In the genomic region with DNA sequence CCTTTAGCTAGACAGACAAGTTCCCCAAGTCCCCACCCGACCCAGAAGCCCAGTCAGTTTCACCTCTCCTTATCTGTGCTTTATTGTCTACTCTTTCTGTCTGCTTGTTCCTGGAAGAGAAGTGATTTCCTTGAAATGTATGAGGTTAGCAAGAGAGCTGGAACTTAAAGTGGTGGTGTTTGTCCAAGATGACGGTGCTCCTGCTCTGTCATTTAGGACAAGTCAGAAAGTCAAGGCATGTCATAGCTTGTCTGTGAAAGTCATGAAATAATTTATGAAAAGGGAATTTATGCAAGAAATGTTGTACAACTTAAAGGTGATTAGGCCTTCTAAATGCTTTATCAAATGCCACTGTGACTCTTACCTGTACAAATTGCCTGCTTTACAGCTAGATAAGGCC, we compare ENCODE assay signal across 22 cellular contexts.
DNase-seq lines count a peak whose midpoint lies in the region; FAIRE-seq and TF ChIP-seq lines count a peak whose summit lies in the region.
"Had no signal": no experiment of that assay in that cellular context is flagged by ENCODE, and none has a peak within 500 bp of the region (broad histone marks: within the 10 kb centered on the region; RNA-seq: fewer than 3 reads in every experiment).

No MANE protein-coding gene starts in this region.

- no peak for DNase-seq in T-helper 1 cell
- DNase-seq in bronchial epithelial cell (ENCODE audit: low read depth) = peak; percentile 84
- no peak for DNase-seq in epithelial cell of prostate (ENCODE audit: low read depth, low spot score)
- no peak for DNase-seq in NCI-H1048 (lab: John Stamatoyannopoulos, UW)
- no peak for DNase-seq in D721Med (ENCODE audit: insufficient read length, low spot score)
- DNase-seq: Caco-2; CD4-positive, CD25-positive, alpha-beta regulatory T cell; CD8-positive, alpha-beta T cell; DMS 273 treated with DMSO at 0.1 percent for 48 hours; DMS79; EL; GDM1; H9 had no signal

- H3K27me3 ChIP-seq in bronchial epithelial cell (ENCODE audit: control insufficient read depth, insufficient read depth, low read length) = no peaks in the 10 kb centered on the region
- H3K27me3 ChIP-seq: BLaER1 had no signal

- H3K27ac Mint-ChIP-seq in T-helper 1 cell treated with Interleukin-12 subunit alpha and Interleukin-12 subunit beta and Interleukin-4 antibody, amounts not matched to agents 30 μg/mL and 1 μg/mL, for 36 hours = peak overlapping the region; percentile 31
- H3K27ac Mint-ChIP-seq: B cell; CD4-positive, CD25-positive, alpha-beta regulatory T cell; CD8-positive, alpha-beta T cell; GM23338; H9 had no signal

- H3K36me3 Mint-ChIP-seq in T-helper 1 cell treated with Interleukin-12 subunit alpha and Interleukin-12 subunit beta and Interleukin-4 antibody, amounts not matched to agents 30 μg/mL and 1 μg/mL, for 36 hours (ENCODE audit: low read depth) = peaks cover 1% of the 10 kb centered on the region
- H3K36me3 Mint-ChIP-seq: CD4-positive, CD25-positive, alpha-beta regulatory T cell; CD8-positive, alpha-beta T cell had no signal

- no peaks in the 10 kb centered on the region for H3K27me3 Mint-ChIP-seq in T-helper 1 cell treated with Interleukin-12 subunit alpha and Interleukin-12 subunit beta and Interleukin-4 antibody, amounts not matched to agents 30 μg/mL and 1 μg/mL, for 36 hours (ENCODE audit: low read depth)
- H3K27me3 Mint-ChIP-seq: B cell; CD4-positive, CD25-positive, alpha-beta regulatory T cell had no signal

- H3K27ac ChIP-seq in epithelial cell of prostate = peak overlapping the region; percentile 48
- H3K27ac ChIP-seq: 22Rv1, BLaER1, C4-2B had no signal

- FAIRE-seq in bronchial epithelial cell (lab: Jason Lieb, UNC) (peak; percentile 23), D721Med (lab: Jason Lieb, UNC) (no peak)
- FAIRE-seq: A204.1, GM12878, GM18507 had no signal

- no peak for TF ChIP-seq CTCF in bronchial epithelial cell (IDR thresholded peaks at IDR 0.05; ENCODE audit: insufficient read depth, low read length, severe bottlenecking)
- TF ChIP-seq CTCF in D721Med (IDR thresholded peaks at IDR 0.05; ENCODE audit: insufficient read depth, missing control alignments) = no peak

- no peaks in the 10 kb centered on the region for H3K36me3 ChIP-seq in bronchial epithelial cell (ENCODE audit: control insufficient read depth, insufficient read depth, low read length)
- H3K36me3 ChIP-seq: BLaER1 had no signal

- no peak overlapping the region for H3K4me3 Mint-ChIP-seq in T-helper 1 cell treated with Interleukin-12 subunit alpha and Interleukin-12 subunit beta and Interleukin-4 antibody, amounts not matched to agents 30 μg/mL and 1 μg/mL, for 36 hours
- H3K4me3 Mint-ChIP-seq: B cell; CD4-positive, CD25-positive, alpha-beta regulatory T cell; CD8-positive, alpha-beta T cell; GM23338; H9 had no signal

- H3K4me3 ChIP-seq in bronchial epithelial cell (ENCODE audit: low read depth, low read length) = no peak overlapping the region
- H3K4me3 ChIP-seq: BLaER1, GM12878, GM23338 had no signal

- peaks cover 11% of the 10 kb centered on the region for H3K9me3 Mint-ChIP-seq in T-helper 1 cell treated with Interleukin-12 subunit alpha and Interleukin-12 subunit beta and Interleukin-4 antibody, amounts not matched to agents 30 μg/mL and 1 μg/mL, for 36 hours

- no peaks in the 10 kb centered on the region for H3K4me1 Mint-ChIP-seq in T-helper 1 cell treated with Interleukin-12 subunit alpha and Interleukin-12 subunit beta and Interleukin-4 antibody, amounts not matched to agents 30 μg/mL and 1 μg/mL, for 36 hours (ENCODE audit: low read depth)
- H3K4me1 Mint-ChIP-seq: B cell; CD4-positive, CD25-positive, alpha-beta regulatory T cell had no signal
